ENCODE assay signal across 26 cellular contexts in the genomic region with DNA sequence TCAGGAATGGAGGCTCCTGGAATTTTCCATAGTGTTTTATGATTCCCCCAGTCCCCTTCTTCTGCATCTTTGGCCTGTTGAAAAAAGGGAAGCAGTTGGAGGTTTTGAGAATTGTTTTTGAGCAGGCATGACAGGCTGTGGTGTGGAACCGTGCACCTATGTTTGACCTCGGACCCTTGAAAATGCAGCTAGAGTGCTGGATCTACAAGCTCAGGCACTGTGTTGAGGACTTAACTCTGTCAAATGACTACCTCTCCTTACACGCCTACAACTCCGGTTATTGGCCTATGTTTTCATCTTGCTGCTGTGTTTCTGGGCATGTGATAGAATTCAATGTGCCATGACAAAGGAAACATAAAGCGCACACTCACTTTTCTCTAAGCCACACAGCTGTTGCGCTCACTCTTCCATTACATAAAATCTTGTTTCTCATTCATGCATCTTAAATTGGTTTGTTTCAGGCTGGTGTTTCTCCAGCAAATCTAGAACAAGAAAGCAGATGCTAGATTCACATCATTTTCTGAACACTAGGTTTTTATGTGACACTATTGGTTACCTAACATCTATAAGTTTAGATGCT.
"Had no signal": no experiment of that assay in that cellular context is flagged by ENCODE, and none has a peak within 500 bp of the region (broad histone marks: within the 10 kb centered on the region; RNA-seq: fewer than 3 reads in every experiment).

No MANE protein-coding gene starts in this region.

- H3K4me1 Mint-ChIP-seq: activated CD4-positive, alpha-beta T cell treated with anti-CD3 and anti-CD28 coated beads for 36 hours; activated naive CD4-positive, alpha-beta T cell treated with anti-CD3 and anti-CD28 coated beads, Interleukin-2, amount 10 ng/mL, durations not matched to agents 7 days and 5 days; activated naive CD8-positive, alpha-beta T cell treated with anti-CD3 and anti-CD28 coated beads, Interleukin-2, amount 10 ng/mL, durations not matched to agents 7 days and 5 days; naive thymus-derived CD4-positive, alpha-beta T cell; stimulated activated naive CD8-positive, alpha-beta T cell treated with anti-CD3 and anti-CD28 coated beads, Interleukin-15, amount 100 ng/mL, for 72 hours had no signal

- H3K9me3 Mint-ChIP-seq: activated naive CD4-positive, alpha-beta T cell treated with anti-CD3 and anti-CD28 coated beads, Interleukin-2, amount 10 ng/mL, durations not matched to agents 7 days and 5 days; activated naive CD8-positive, alpha-beta T cell treated with anti-CD3 and anti-CD28 coated beads, Interleukin-2, amount 10 ng/mL, durations not matched to agents 7 days and 5 days; stimulated activated naive CD8-positive, alpha-beta T cell treated with anti-CD3 and anti-CD28 coated beads, Interleukin-15, amount 100 ng/mL, for 72 hours had no signal

- H3K9me3 ChIP-seq: ascending aorta, colonic mucosa, gastrocnemius medialis, uterus had no signal

- H3K4me1 ChIP-seq: colonic mucosa, gastrocnemius medialis, uterus had no signal

- H3K36me3 Mint-ChIP-seq: activated naive CD4-positive, alpha-beta T cell treated with anti-CD3 and anti-CD28 coated beads, Interleukin-2, amount 10 ng/mL, durations not matched to agents 7 days and 5 days; activated naive CD8-positive, alpha-beta T cell treated with anti-CD3 and anti-CD28 coated beads, Interleukin-2, amount 10 ng/mL, durations not matched to agents 7 days and 5 days; brain; naive thymus-derived CD4-positive, alpha-beta T cell had no signal

- H3K4me3 ChIP-seq: ascending aorta, cardiac muscle cell, colonic mucosa, gastrocnemius medialis, uterus had no signal

- H3K27me3 Mint-ChIP-seq: activated naive CD4-positive, alpha-beta T cell treated with anti-CD3 and anti-CD28 coated beads, Interleukin-2, amount 10 ng/mL, durations not matched to agents 7 days and 5 days; type B pancreatic cell had no signal

- DNase-seq: activated CD4-positive, alpha-beta T cell treated with anti-CD3 and anti-CD28 coated beads for 36 hours; activated CD4-positive, alpha-beta T cell treated with anti-CD3 and anti-CD28 coated beads, Interleukin-2, amount 50 U/mL, for 4 hours; activated CD4-positive, CD25-positive, alpha-beta regulatory T cell; activated CD8-positive, alpha-beta memory T cell treated with anti-CD3 and anti-CD28 coated beads for 24 hours; activated effector memory CD4-positive, alpha-beta T cell treated with anti-CD3 and anti-CD28 coated beads, Interleukin-2, amount 50 U/mL, for 16 hours; activated naive CD4-positive, alpha-beta T cell treated with anti-CD3 and anti-CD28 coated beads, Interleukin-2, amount 10 ng/mL, durations not matched to agents 7 days and 5 days; activated naive CD8-positive, alpha-beta T cell treated with anti-CD3 and anti-CD28 coated beads, Interleukin-2, amount 10 ng/mL, durations not matched to agents 7 days and 5 days; cerebellar nuclear complex; colonic mucosa; effector CD8-positive, alpha-beta T cell; gastrocnemius medialis; glutamatergic neuron; left ventricle myocardium superior; naive thymus-derived CD4-positive, alpha-beta T cell; posterior cingulate gyrus; right cardiac atrium; stimulated activated CD4-positive, alpha-beta T cell treated with anti-CD3 and anti-CD28 coated beads, Interleukin-2, amount 100 ng/mL, for 48 hours; stimulated activated naive CD8-positive, alpha-beta T cell treated with anti-CD3 and anti-CD28 coated beads, Interleukin-15, amount 100 ng/mL, for 72 hours; substantia nigra; T-helper 1 cell; uterus had no signal

- H3K27ac Mint-ChIP-seq: activated CD4-positive, alpha-beta T cell treated with anti-CD3 and anti-CD28 coated beads for 36 hours; activated naive CD4-positive, alpha-beta T cell treated with anti-CD3 and anti-CD28 coated beads, Interleukin-2, amount 10 ng/mL, durations not matched to agents 7 days and 5 days; activated naive CD8-positive, alpha-beta T cell treated with anti-CD3 and anti-CD28 coated beads, Interleukin-2, amount 10 ng/mL, durations not matched to agents 7 days and 5 days; stimulated activated naive CD8-positive, alpha-beta T cell treated with anti-CD3 and anti-CD28 coated beads, Interleukin-15, amount 100 ng/mL, for 72 hours; T-helper 2 cell treated with Interferon-gamma antibody and Interleukin-4, amounts not matched to agents 5 μg/mL and 100 μg/mL, for 36 hours had no signal

- ATAC-seq: activated CD4-positive, alpha-beta T cell treated with anti-CD3 and anti-CD28 coated beads for 36 hours; gastrocnemius medialis; left ventricle myocardium superior; naive thymus-derived CD4-positive, alpha-beta T cell; right cardiac atrium; stimulated activated naive CD8-positive, alpha-beta T cell treated with anti-CD3 and anti-CD28 coated beads, Interleukin-15, amount 100 ng/mL, for 72 hours had no signal

- H3K27me3 ChIP-seq: ascending aorta, cardiac muscle cell, colonic mucosa, uterus had no signal

- H3K4me3 Mint-ChIP-seq: activated CD4-positive, alpha-beta T cell treated with anti-CD3 and anti-CD28 coated beads for 36 hours; activated naive CD4-positive, alpha-beta T cell treated with anti-CD3 and anti-CD28 coated beads, Interleukin-2, amount 10 ng/mL, durations not matched to agents 7 days and 5 days; activated naive CD8-positive, alpha-beta T cell treated with anti-CD3 and anti-CD28 coated beads, Interleukin-2, amount 10 ng/mL, durations not matched to agents 7 days and 5 days; brain; naive thymus-derived CD4-positive, alpha-beta T cell; stimulated activated naive CD8-positive, alpha-beta T cell treated with anti-CD3 and anti-CD28 coated beads, Interleukin-15, amount 100 ng/mL, for 72 hours; T-helper 2 cell treated with Interferon-gamma antibody and Interleukin-4, amounts not matched to agents 5 μg/mL and 100 μg/mL, for 36 hours; type B pancreatic cell had no signal

- H3K27ac ChIP-seq: cardiac muscle cell, colonic mucosa, gastrocnemius medialis, uterus had no signal

- H3K36me3 ChIP-seq: ascending aorta, cardiac muscle cell, colonic mucosa, gastrocnemius medialis, uterus had no signal
